18 cellular contexts compared by ENCODE assay signal in the genomic region with DNA sequence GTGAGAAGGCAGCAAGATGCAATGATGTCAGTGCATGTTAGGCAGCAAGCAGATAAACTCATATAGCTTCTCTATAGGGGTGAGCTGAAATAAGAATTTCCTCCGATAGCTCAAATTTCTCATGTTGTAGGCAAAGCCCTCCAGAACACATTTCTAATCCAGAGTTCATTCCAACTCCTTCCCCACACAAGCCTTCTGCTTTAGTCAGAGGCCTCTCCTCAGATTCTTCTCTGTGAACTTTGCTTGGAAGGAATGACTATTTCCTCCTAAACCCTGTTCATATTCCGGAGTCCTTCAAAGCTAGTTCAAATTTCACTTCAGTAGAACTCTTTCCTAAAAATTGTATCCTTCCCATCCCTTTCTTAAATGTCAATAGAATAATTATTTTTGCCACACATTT.
DNase-seq lines count a peak whose midpoint lies in the region; ATAC-seq and TF ChIP-seq lines count a peak whose summit lies in the region.
"Had no signal": no experiment of that assay in that cellular context is flagged by ENCODE, and none has a peak within 500 bp of the region (broad histone marks: within the 10 kb centered on the region; RNA-seq: fewer than 3 reads in every experiment).

No MANE protein-coding gene starts in this region.

- H3K4me3 ChIP-seq in SJCRH30, result no peak overlapping the region
- H3K4me3 ChIP-seq in spleen, result peak overlapping the region in 1 of 8 donors; percentile 20
- H3K4me3 ChIP-seq: gastrocnemius medialis had no signal

- H3K36me3 ChIP-seq in SJCRH30 (no peaks in the 10 kb centered on the region), spleen (no peaks in the 10 kb centered on the region)
- H3K36me3 ChIP-seq: gastrocnemius medialis had no signal

- DNase-seq in GM03348 (ENCODE audit: low spot score), result peak; percentile 19
- DNase-seq in SJCRH30, result peak in 1 of 2 experiments; percentile 16
- DNase-seq in fibroblast of peridontal ligament (ENCODE audit: extremely low read depth), result peak; percentile 47
- DNase-seq in spleen, result no peak
- DNase-seq in hepatic stellate cell (ENCODE audit: low spot score), result no peak
- DNase-seq in DMS153 treated with DMSO at 0.1 percent for 48 hours (lab: John Stamatoyannopoulos, UW; ENCODE audit: unreplicated experiment), result no peak
- DNase-seq: activated CD4-positive, alpha-beta T cell treated with anti-CD3 and anti-CD28 coated beads, Interleukin-2, amount 10 ng/mL, durations not matched to agents 7 days and 5 days; gastrocnemius medialis; HFFc6; NCI-H1694; posterior cingulate gyrus; stimulated activated CD4-positive, alpha-beta T cell treated with anti-CD3 and anti-CD28 coated beads, Interleukin-2, amount 100 ng/mL, for 48 hours; stimulated activated naive CD8-positive, alpha-beta T cell treated with anti-CD3 and anti-CD28 coated beads, Interleukin-15, amount 100 ng/mL, for 72 hours; trophoblast cell had no signal

- H3K27ac ChIP-seq in SJCRH30 (peak overlapping the region; percentile 37), spleen (peak overlapping the region in 6 of 8 donors; percentile 56 to 83 (median 73))
- H3K27ac ChIP-seq: epithelial cell of prostate, gastrocnemius medialis had no signal

- TF ChIP-seq CTCF in spleen (IDR thresholded peaks at IDR 0.05 in 8 of 11, conservative IDR thresholded peaks at IDR 0.05 in 3 of 11), result no peak

- no peak for ATAC-seq in GM21825 (IDR thresholded peaks at IDR 0.05; ENCODE audit: unreplicated experiment)
- ATAC-seq: activated T-helper 17 cell treated with anti-CD3 and anti-CD28 coated beads, Interleukin-2, amount 50 U/mL, for 72 hours; gastrocnemius medialis; natural killer cell treated with Interleukin-12 subunit alpha and Interleukin-12 subunit beta and Interleukin-15 and Interleukin-18, amount 100 ng/mL, for 72 hours; stimulated activated naive CD8-positive, alpha-beta T cell treated with anti-CD3 and anti-CD28 coated beads, Interleukin-15, amount 100 ng/mL, for 72 hours had no signal

- WGBS in spleen, 5 donors, result 71 to 87% (median 81%) methylated on average over 2 of the region's 2 CpGs

- H3K4me1 ChIP-seq in SJCRH30, result peaks cover 34% of the 10 kb centered on the region
- peaks cover 0 to 7% (median 0%) of the 10 kb centered on the region in 6 donors for H3K4me1 ChIP-seq in spleen

- H3K27me3 ChIP-seq in SJCRH30 (no peaks in the 10 kb centered on the region), spleen (replicated peaks in 1 of 7) (no peaks in the 10 kb centered on the region)
- H3K27me3 ChIP-seq: gastrocnemius medialis had no signal

- intact Hi-C loops in spleen (cut with DNase I; ENCODE audit: low total_unique reads), result no loop called here

- no peak for TF ChIP-seq POLR2A in spleen (IDR thresholded peaks at IDR 0.05)

- 0 out of 2 replicates have a peak, but pooled peaks cover 3% of the 10 kb centered on the region for H3K9me3 ChIP-seq in SJCRH30 (replicated peaks)
- H3K9me3 ChIP-seq in spleen, result peaks cover 0 to 4% (median 0%) of the 10 kb centered on the region in 8 donors
- H3K9me3 ChIP-seq: gastrocnemius medialis had no signal

Comparison
In these comparisons a context has a peak if more than half of its experiments do, and no peak if none do; other contexts are left out.
1. DNase-seq: peak in GM03348 (single experiment) and fibroblast of peridontal ligament (single experiment); none in spleen (single experiment), hepatic stellate cell (single experiment) and DMS153 treated with DMSO at 0.1 percent for 48 hours (single experiment).